ENCODE assay signal across 5 cellular contexts in genomic region chr7:129216101-129216715, GRCh38. TPM values are rescaled to one million over a fixed set of nuclear protein-coding genes. Genes with fewer than 3 reads are reported as not detected.
"Had no signal": no experiment of that assay in that cellular context is flagged by ENCODE, and none has a peak within 500 bp of the region (broad histone marks: within the 10 kb centered on the region; RNA-seq: fewer than 3 reads in every experiment).

No MANE protein-coding gene starts in this region.

RNA-seq across cellular contexts. Expression of gene SMO, which starts 27.8 kb away (rescaled TPM):
- total RNA-seq: activated CD4-positive, alpha-beta memory T cell treated with anti-CD3 and anti-CD28 coated beads, Interleukin-2, amount 10 ng/mL, durations not matched to agents 7 days and 5 days; activated CD4-positive, alpha-beta T cell treated with anti-CD3 and anti-CD28 coated beads, Interleukin-2, amount 10 ng/mL, durations not matched to agents 7 days and 5 days; activated CD8-positive, alpha-beta T cell treated with anti-CD3 and anti-CD28 coated beads, Interleukin-2, amount 10 ng/mL, durations not matched to agents 7 days and 5 days; T-helper 1 cell treated with Interleukin-12 subunit alpha and Interleukin-12 subunit beta and Interleukin-4 antibody, amounts not matched to agents 30 ng/mL and 1 ng/mL, for 36 hours; T-helper 17 cell had no signal
